8 cellular contexts compared by ENCODE assay signal in the genomic region with DNA sequence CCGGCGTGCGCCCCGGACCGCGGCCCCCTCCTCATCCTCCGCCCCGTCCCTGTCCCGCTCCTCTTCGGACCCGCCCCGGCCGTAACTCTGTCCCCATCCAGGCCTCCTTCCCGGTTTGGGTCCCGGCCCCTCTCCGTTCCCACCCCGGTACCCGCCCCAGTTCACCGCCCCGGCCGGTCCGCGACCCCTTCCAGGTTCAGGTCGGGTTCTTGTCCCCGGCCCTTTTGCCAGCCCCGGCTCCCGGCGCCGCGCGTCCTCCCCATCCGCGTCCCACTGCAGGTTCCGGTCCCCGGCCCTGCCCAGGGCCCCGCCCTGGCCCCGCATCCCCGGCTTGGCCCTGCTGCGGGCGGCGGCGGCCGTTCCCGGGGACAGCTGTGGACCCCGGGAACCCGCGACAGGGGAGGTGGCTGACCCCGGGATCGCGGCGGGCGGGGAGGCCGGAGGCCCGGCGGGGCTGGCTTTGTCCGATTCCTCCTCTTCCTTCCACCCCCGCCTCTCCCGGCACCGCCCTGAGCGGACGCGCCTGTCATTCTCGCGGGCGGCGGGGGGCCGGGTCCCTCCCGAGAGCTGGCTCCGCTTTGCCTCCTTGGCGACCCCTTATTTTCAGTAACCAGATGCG. TPM values are rescaled to one million over a fixed set of nuclear protein-coding genes. Genes with fewer than 3 reads are reported as not detected.
DNase-seq lines count a peak whose midpoint lies in the region; ATAC-seq, FAIRE-seq and TF ChIP-seq lines count a peak whose summit lies in the region.

No MANE protein-coding gene starts in this region.

- ATAC-seq in GM19438 (IDR thresholded peaks at IDR 0.05; ENCODE audit: low read depth, unreplicated experiment) (peak; percentile 28), mucosa of descending colon (peak; percentile 58)

- H3K9me3 Mint-ChIP-seq in CD4-positive, alpha-beta memory T cell: no peaks in the 10 kb centered on the region
- H3K9me3 Mint-ChIP-seq in activated CD4-positive, alpha-beta memory T cell treated with anti-CD3 and anti-CD28 coated beads for 36 hours: no peaks in the 10 kb centered on the region

- POLR2A ChIA-PET in CD4-positive, alpha-beta memory T cell (lab: Charles Lee; ENCODE audit: partially characterized antibody): interaction anchor here (0.9 to 2.3 kb wide), 4 partner anchors 18 to 294 kb away, joined by 3 to 14 read pairs (median 4); no protein-coding TSS in a partner anchor
- POLR2A ChIA-PET in activated CD4-positive, alpha-beta memory T cell treated with anti-CD3 and anti-CD28 coated beads for 36 hours (lab: Charles Lee): interaction anchor here (0.5 to 1.3 kb wide), 4 partner anchors 9 to 86 kb away, joined by 4 to 6 read pairs (median 4); partner anchors contain the start of genes BAG5, XRCC3 and ZFYVE21
- POLR2A ChIA-PET in endothelial cell of umbilical vein (lab: Charles Lee): no interaction called here

- no TSS peak for BruUV-seq in endothelial cell of umbilical vein (replicated peaks; lab: Mats Ljungman, UMichigan)

- peak overlapping the region; percentile 82 for H3K4me2 ChIP-seq in endothelial cell of umbilical vein (ENCODE audit: insufficient read depth, low read length)

- dilution Hi-C loops in endothelial cell of umbilical vein (cut with MboI; ENCODE audit: extremely low pct_ligation_motif_present, low sequenced_read_pairs): no loop called here

- peaks cover 3 to 12% of the 10 kb centered on the region in 2 donors for H3K36me3 Mint-ChIP-seq in CD4-positive, alpha-beta memory T cell
- H3K36me3 Mint-ChIP-seq in activated CD4-positive, alpha-beta memory T cell treated with anti-CD3 and anti-CD28 coated beads for 36 hours: no peaks in the 10 kb centered on the region

- H2AFZ ChIP-seq in endothelial cell of umbilical vein (ENCODE audit: low read depth, low read length): no peak overlapping the region

- CTCF ChIA-PET in CD4-positive, alpha-beta memory T cell (lab: Charles Lee; ENCODE audit: partially characterized antibody): interaction anchor here (0.8 kb wide), 1 partner anchor 65 kb away, joined by 3 read pairs; no protein-coding TSS in a partner anchor
- CTCF ChIA-PET in activated CD4-positive, alpha-beta memory T cell treated with anti-CD3 and anti-CD28 coated beads for 36 hours (lab: Charles Lee): interaction anchor here (0.7 kb wide), 1 partner anchor 50 kb away, joined by 3 read pairs; no protein-coding TSS in a partner anchor
- CTCF ChIA-PET in endothelial cell of umbilical vein (lab: Charles Lee): no interaction called here

- no peak for TF ChIP-seq CTCF in endothelial cell of umbilical vein (IDR thresholded peaks at IDR 0.05; ENCODE audit: extremely low read depth in 1 of 2, insufficient read depth in 1 of 2, low read depth in 1 of 2, low read length in 2 of 2)
- TF ChIP-seq CTCF in mucosa of descending colon (IDR thresholded peaks at IDR 0.05): no peak

- peak overlapping the region; percentile 49 to 85 for H3K4me3 ChIP-seq in CD4-positive, alpha-beta memory T cell (ENCODE audit: low read length in 2 of 2)
- peak overlapping the region; percentile 73 to 97 (median 96) for H3K4me3 ChIP-seq in endothelial cell of umbilical vein (replicated peaks in 1 of 3; ENCODE audit: insufficient read depth in 1 of 3, low read depth in 1 of 3, low read length in 3 of 3)
- peak overlapping the region; percentile 92 for H3K4me3 ChIP-seq in mucosa of descending colon
- peak overlapping the region; percentile 75 to 86 for H3K4me3 ChIP-seq in stomach smooth muscle (ENCODE audit: low read length in 2 of 2)

- H3K4me1 ChIP-seq in CD4-positive, alpha-beta memory T cell (ENCODE audit: insufficient read depth, low read length): peaks cover 61% of the 10 kb centered on the region
- H3K4me1 ChIP-seq in endothelial cell of umbilical vein (ENCODE audit: control insufficient read depth, extremely low read depth, insufficient read depth, low read length) (peaks cover 18% of the 10 kb centered on the region), mucosa of descending colon (ENCODE audit: low read depth) (peaks cover 45% of the 10 kb centered on the region), stomach smooth muscle (ENCODE audit: control insufficient read depth, insufficient read depth, low read length) (peaks cover 47% of the 10 kb centered on the region)

- H3K27ac ChIP-seq in CD4-positive, alpha-beta memory T cell (ENCODE audit: low read depth, low read length): peak overlapping the region; percentile 89
- H3K27ac ChIP-seq in endothelial cell of umbilical vein (ENCODE audit: insufficient read depth, low read depth, low read length) (peak overlapping the region; percentile 61), stomach smooth muscle (ENCODE audit: low read length) (peak overlapping the region; percentile 95)

- H3K9me3 ChIP-seq in CD4-positive, alpha-beta memory T cell (ENCODE audit: control insufficient read depth in 1 of 2, low read length in 2 of 2): no peaks in the 10 kb centered on the region
- H3K9me3 ChIP-seq in endothelial cell of umbilical vein (replicated peaks; ENCODE audit: control insufficient read depth, insufficient read depth, low read length): no peaks in the 10 kb centered on the region
- no peaks in the 10 kb centered on the region for H3K9me3 ChIP-seq in mucosa of descending colon
- H3K9me3 ChIP-seq in stomach smooth muscle (ENCODE audit: control insufficient read depth in 2 of 2, low read length in 2 of 2): no peaks in the 10 kb centered on the region

- no peaks in the 10 kb centered on the region for H3K36me3 ChIP-seq in CD4-positive, alpha-beta memory T cell (ENCODE audit: insufficient read depth, low read length)
- H3K36me3 ChIP-seq in endothelial cell of umbilical vein (ENCODE audit: control insufficient read depth in 2 of 2, extremely low read depth in 1 of 2, insufficient read depth in 2 of 2, low read length in 2 of 2) (peaks cover 0 to 2% of the 10 kb centered on the region in 2 experiments), mucosa of descending colon (ENCODE audit: low read depth) (no peaks in the 10 kb centered on the region), stomach smooth muscle (ENCODE audit: control insufficient read depth in 2 of 2, insufficient read depth in 2 of 2, low read length in 2 of 2) (peaks cover 0 to 3% of the 10 kb centered on the region in 2 donors)

- H3K79me2 ChIP-seq in endothelial cell of umbilical vein (ENCODE audit: control insufficient read depth, insufficient read depth, low read length): peaks cover 54% of the 10 kb centered on the region

- no peak for TF ChIP-seq POLR2A in endothelial cell of umbilical vein (IDR thresholded peaks at IDR 0.05; ENCODE audit: low read depth, low read length)

- no peaks in the 10 kb centered on the region for H3K27me3 ChIP-seq in CD4-positive, alpha-beta memory T cell (ENCODE audit: insufficient read depth, low read length)
- H3K27me3 ChIP-seq in endothelial cell of umbilical vein (ENCODE audit: control insufficient read depth in 2 of 2, insufficient read depth in 2 of 2, low read length in 2 of 2): no peaks in the 10 kb centered on the region
- H3K27me3 ChIP-seq in stomach smooth muscle (ENCODE audit: control insufficient read depth in 1 of 2, insufficient read depth in 2 of 2, low read length in 2 of 2): no peaks in the 10 kb centered on the region

- H3K27me3 Mint-ChIP-seq in CD4-positive, alpha-beta memory T cell: no peaks in the 10 kb centered on the region
- no peaks in the 10 kb centered on the region for H3K27me3 Mint-ChIP-seq in activated CD4-positive, alpha-beta memory T cell treated with anti-CD3 and anti-CD28 coated beads for 36 hours

- intact Hi-C loops in CD4-positive, alpha-beta memory T cell (cut with micrococcal nuclease): loop anchor here (1.0 to 5.0 kb wide), 4 partner anchors 67 to 297 kb away; partner anchors contain the start of genes BAG5, COA8, EIF5 and XRCC3
- intact Hi-C loops in activated CD4-positive, alpha-beta memory T cell treated with anti-CD3 and anti-CD28 coated beads for 36 hours (cut with micrococcal nuclease): loop anchor here (1.0 kb wide), 2 partner anchors 67 to 86 kb away; partner anchors contain the start of genes BAG5, COA8, XRCC3 and ZFYVE21
- intact Hi-C loops in endothelial cell of umbilical vein (cut with micrococcal nuclease) (loop anchor here (2.0 kb wide), 1 partner anchor 53 kb away; no protein-coding TSS in a partner anchor), mucosa of descending colon (cut with DNase I, micrococcal nuclease) (no loop called here)

- H3K4me1 Mint-ChIP-seq in CD4-positive, alpha-beta memory T cell: peaks cover 27 to 59% (median 42%) of the 10 kb centered on the region in 4 donors
- H3K4me1 Mint-ChIP-seq in activated CD4-positive, alpha-beta memory T cell treated with anti-CD3 and anti-CD28 coated beads for 36 hours (ENCODE audit: low read depth): peaks cover 41% of the 10 kb centered on the region

- peak; percentile 27 to 44 (median 37) for DNase-seq in CD4-positive, alpha-beta memory T cell
- DNase-seq in HuH-7.5 (ENCODE audit: low spot score) (peak; percentile 49), endothelial cell of umbilical vein (ENCODE audit: low read depth, low spot score) (no peak), mucosa of descending colon (peak; percentile 62 to 77 (median 77)), NCI-H1694 (lab: John Stamatoyannopoulos, UW) (no peak)
- DNase-seq in activated CD4-positive, alpha-beta memory T cell treated with anti-CD3 and anti-CD28 coated beads for 36 hours: peak; percentile 69

- peaks cover under 1% of the 10 kb centered on the region for H4K20me1 ChIP-seq in endothelial cell of umbilical vein (replicated peaks; ENCODE audit: control insufficient read depth, extremely low read depth, insufficient read depth, low read length)

- peak; percentile 50 for FAIRE-seq in endothelial cell of umbilical vein (lab: Jason Lieb, UNC)

- peak overlapping the region; percentile 84 for H3K9ac ChIP-seq in endothelial cell of umbilical vein (replicated peaks; ENCODE audit: extremely low read depth, insufficient read depth, low read length)
- peak overlapping the region; percentile 85 to 98 for H3K9ac ChIP-seq in stomach smooth muscle (ENCODE audit: low read length in 2 of 2)

- H3K27ac Mint-ChIP-seq in CD4-positive, alpha-beta memory T cell: peak overlapping the region; percentile 73 to 93 (median 89)
- H3K27ac Mint-ChIP-seq in activated CD4-positive, alpha-beta memory T cell treated with anti-CD3 and anti-CD28 coated beads for 36 hours: peak overlapping the region; percentile 65

- peak overlapping the region; percentile 83 to 90 (median 87) for H3K4me3 Mint-ChIP-seq in CD4-positive, alpha-beta memory T cell
- peak overlapping the region; percentile 84 for H3K4me3 Mint-ChIP-seq in activated CD4-positive, alpha-beta memory T cell treated with anti-CD3 and anti-CD28 coated beads for 36 hours

- no peaks in the 10 kb centered on the region for H3K9me1 ChIP-seq in endothelial cell of umbilical vein (replicated peaks; ENCODE audit: control insufficient read depth, extremely low read depth, insufficient read depth, low read length)

RNA-seq across cellular contexts. Expression of gene KLC1, which starts 0.6 kb away (rescaled TPM):
- 100 to 1,000 TPM; 242 to 278 TPM for total RNA-seq in CD4-positive, alpha-beta memory T cell
- 10 to 100 TPM; 31.8 to 88.9 TPM for polyA plus RNA-seq in CD4-positive, alpha-beta memory T cell
- 100 to 1,000 TPM; 119 to 130 TPM for total RNA-seq in activated CD4-positive, alpha-beta memory T cell treated with anti-CD3 and anti-CD28 coated beads for 36 hours
- total RNA-seq in endothelial cell of umbilical vein (233 and 240 TPM in 2 replicates), mucosa of descending colon (100 to 1,000 TPM in 2 of 3 donors, 10 to 100 TPM in 1; 99.3 to 188 (median 104) TPM)
- polyA plus RNA-seq in endothelial cell of umbilical vein: 124 and 128 TPM in 2 replicates
- 108 and 110 TPM in 2 replicates for polyA plus RNA-seq in endothelial cell of umbilical vein (2011; cell fraction: cytosol; rRNA removed)
- polyA plus RNA-seq in endothelial cell of umbilical vein (2011; cell fraction: nucleus; rRNA removed): 306 and 379 TPM in 2 replicates
- polyA plus RNA-seq in endothelial cell of umbilical vein (2012): 95.6 and 108 TPM in 2 replicates
- 161 and 170 TPM in 2 replicates for polyA minus RNA-seq in endothelial cell of umbilical vein
- 46.2 TPM for polyA minus RNA-seq in endothelial cell of umbilical vein (2011; cell fraction: cytosol; rRNA and poly(A)+ RNA removed)
- polyA minus RNA-seq in endothelial cell of umbilical vein (2011; cell fraction: nucleus; rRNA and poly(A)+ RNA removed): 237 and 250 TPM in 2 replicates

Comparison
In these comparisons a context has a peak if more than half of its experiments do, and no peak if none do; other contexts are left out.
1. DNase-seq: peak in CD4-positive, alpha-beta memory T cell (5 of 5), HuH-7.5 (single experiment), activated CD4-positive, alpha-beta memory T cell treated with anti-CD3 and anti-CD28 coated beads for 36 hours (single experiment) and mucosa of descending colon (3 of 3); none in endothelial cell of umbilical vein (single experiment) and NCI-H1694 (single experiment).
2. intact Hi-C loops: an anchor here in CD4-positive, alpha-beta memory T cell (1.0 to 5.0 kb wide), activated CD4-positive, alpha-beta memory T cell treated with anti-CD3 and anti-CD28 coated beads for 36 hours (1.0 kb wide) and endothelial cell of umbilical vein (2.0 kb wide); none called in mucosa of descending colon.
3. Peak in every context shown above with its lines, with median percentiles within 50 percentile points of each other: H3K27ac ChIP-seq and H3K4me3 ChIP-seq.